In genomic region chr2:111908578-111908977, GRCh38 we compare ENCODE assay signal across 26 cellular contexts. TPM values are rescaled to one million over a fixed set of nuclear protein-coding genes. Genes with fewer than 3 reads are reported as not detected.
DNase-seq lines count a peak whose midpoint lies in the region; ATAC-seq and TF ChIP-seq lines count a peak whose summit lies in the region.
"Had no signal": no experiment of that assay in that cellular context is flagged by ENCODE, and none has a peak within 500 bp of the region (broad histone marks: within the 10 kb centered on the region; RNA-seq: fewer than 3 reads in every experiment).

No MANE protein-coding gene starts in this region.

- TF ChIP-seq EP300 in esophagus muscularis mucosa (IDR thresholded peaks at IDR 0.05) = peak; percentile 9

- H2AFZ ChIP-seq in mesenchymal stem cell (ENCODE audit: low read depth, low read length) = no peak overlapping the region

- H2BK5ac ChIP-seq in mesenchymal stem cell (ENCODE audit: low read depth, low read length, poor library complexity, severe bottlenecking) = no peak overlapping the region

- H3K4ac ChIP-seq in mesenchymal stem cell (ENCODE audit: low read depth in 1 of 2, low read length in 2 of 2) = no peak overlapping the region

- H3K4me2 ChIP-seq in mesenchymal stem cell (ENCODE audit: low read length, poor library complexity, severe bottlenecking) = no peak overlapping the region

- H3K4me1 ChIP-seq in esophagus muscularis mucosa (peaks cover 53 to 78% (median 59%) of the 10 kb centered on the region in 4 donors), mesenchymal stem cell (ENCODE audit: control insufficient read depth, insufficient read depth, low read depth, low read length) (peaks cover 15% of the 10 kb centered on the region), foreskin keratinocyte (no peaks in the 10 kb centered on the region)

- WGBS in esophagus muscularis mucosa = 63% methylated on average over 1 of the region's 1 CpG
- WGBS in mesenchymal stem cell = no CpG with 5 or more reads among the region's 1 CpG

- no peak overlapping the region for H3K9ac ChIP-seq in mesenchymal stem cell (ENCODE audit: low read length)

- H3K27me3 ChIP-seq in WERI-Rb-1 (ENCODE audit: insufficient read depth, low read depth, severe bottlenecking) (no peaks in the 10 kb centered on the region), esophagus muscularis mucosa (no peaks in the 10 kb centered on the region), mesenchymal stem cell (ENCODE audit: control insufficient read depth in 1 of 2, insufficient read depth in 1 of 2, low read length in 2 of 2) (peaks cover 0 to 4% of the 10 kb centered on the region in 2 experiments), foreskin keratinocyte (peaks cover 85% of the 10 kb centered on the region)
- H3K27me3 ChIP-seq: MG63, pancreas had no signal

- TF ChIP-seq CTCF in WERI-Rb-1 (IDR thresholded peaks at IDR 0.05; ENCODE audit: low read depth, low read length) (no peak), esophagus muscularis mucosa (IDR thresholded peaks at IDR 0.05) (no peak), foreskin keratinocyte (conservative IDR thresholded peaks at IDR 0.05) (no peak)

- H3K23ac ChIP-seq in mesenchymal stem cell (ENCODE audit: low read length in 2 of 2) = no peak overlapping the region

- H3K4me3 ChIP-seq in WERI-Rb-1 (ENCODE audit: low read depth, low read length) (no peak overlapping the region), esophagus muscularis mucosa (no peak overlapping the region), mesenchymal stem cell (ENCODE audit: insufficient read depth in 1 of 2, low read depth in 1 of 2, low read length in 2 of 2) (no peak overlapping the region)
- H3K4me3 ChIP-seq: HAP-1, K562, MG63, pancreas had no signal

- H2BK15ac ChIP-seq in mesenchymal stem cell (ENCODE audit: low read depth, poor library complexity, severe bottlenecking) = no peak overlapping the region

- H3K27ac ChIP-seq in WERI-Rb-1 (0 out of 2 replicates have a peak overlapping the region, but pooled peaks have one; percentile 3), esophagus muscularis mucosa (replicated peaks in 1 of 4) (peak overlapping the region in 3 of 4 donors; percentile 47 to 49 (median 48)), mesenchymal stem cell (ENCODE audit: low read length, poor library complexity, severe bottlenecking) (peak overlapping the region; percentile 62), substantia nigra (ENCODE audit: low read depth, low read length, poor library complexity, severe bottlenecking) (peak overlapping the region; percentile 17), foreskin keratinocyte (no peak overlapping the region)
- H3K27ac ChIP-seq: pancreas had no signal

- H3K9me3 ChIP-seq in WERI-Rb-1 (ENCODE audit: severe bottlenecking) (no peaks in the 10 kb centered on the region), esophagus muscularis mucosa (no peaks in the 10 kb centered on the region), mesenchymal stem cell (ENCODE audit: control insufficient read depth, low read length) (no peaks in the 10 kb centered on the region)
- H3K9me3 ChIP-seq: HAP-1, MG63, pancreas had no signal

- no peak overlapping the region for H2AK5ac ChIP-seq in mesenchymal stem cell (ENCODE audit: low read length, severe bottlenecking)

- no peak for TF ChIP-seq POLR2A in esophagus muscularis mucosa (IDR thresholded peaks at IDR 0.05; ENCODE audit: low read depth)

- H3K79me1 ChIP-seq in mesenchymal stem cell (replicated peaks; ENCODE audit: low read length, poor library complexity, severe bottlenecking) = peaks cover 15% of the 10 kb centered on the region

- ATAC-seq in HG03045 (IDR thresholded peaks at IDR 0.05; ENCODE audit: unreplicated experiment) (no peak), HG02610 (IDR thresholded peaks at IDR 0.05; ENCODE audit: unreplicated experiment) (no peak), foreskin keratinocyte (no peak)
- ATAC-seq: activated CD4-positive, CD25-positive, alpha-beta regulatory T cell treated with anti-CD3 and anti-CD28 coated beads, Interleukin-2, amount 50 U/mL, for 24 hours; K562; SK-N-SH treated with all-trans-retinoic acid at 6 μM for 48 hours had no signal

- H3K36me3 ChIP-seq in WERI-Rb-1 = no peaks in the 10 kb centered on the region
- H3K36me3 ChIP-seq in esophagus muscularis mucosa = no peaks in the 10 kb centered on the region
- H3K36me3 ChIP-seq in mesenchymal stem cell (ENCODE audit: control insufficient read depth in 1 of 2, insufficient read depth in 2 of 2, low read depth in 1 of 2, low read length in 2 of 2) = no peaks in the 10 kb centered on the region
- H3K36me3 ChIP-seq: HAP-1, MG63, pancreas had no signal

- H4K8ac ChIP-seq in mesenchymal stem cell (ENCODE audit: low read length) = no peak overlapping the region

- no peak overlapping the region for H3K18ac ChIP-seq in mesenchymal stem cell (ENCODE audit: low read depth in 1 of 2, low read length in 2 of 2)

- no peak overlapping the region for H3K14ac ChIP-seq in mesenchymal stem cell (ENCODE audit: low read length in 2 of 2)

- H2BK120ac ChIP-seq in mesenchymal stem cell (ENCODE audit: low read depth, low read length) = no peak overlapping the region

- DNase-seq in WERI-Rb-1 (no peak), esophagus muscularis mucosa (ENCODE audit: extremely low spot score) (no peak), mesenchymal stem cell (no peak), substantia nigra (lab: John Stamatoyannopoulos, UW) (no peak), NCI-H2029 treated with DMSO at 0.1 percent for 48 hours (lab: John Stamatoyannopoulos, UW) (no peak), foreskin keratinocyte (no peak)
- DNase-seq: activated CD4-positive, alpha-beta memory T cell treated with anti-CD3 and anti-CD28 coated beads, Interleukin-2, amount 10 ng/mL, durations not matched to agents 7 days and 5 days; activated gamma-delta T cell treated with Interleukin-2 at 50 U/mL for 16 hours; activated T-cell treated with anti-CD3 and anti-CD28 coated beads, Interleukin-2, amount 50 U/mL, for 1 hour; CD4-positive, alpha-beta T cell; foreskin fibroblast; hypothalamus; mammary epithelial cell; MG63; naive B cell; NCI-H146; NCI-H526; pancreas; RPMI8226; T1000 had no signal

- intact Hi-C loops in esophagus muscularis mucosa (cut with DNase I) = no loop called here

- H2BK12ac ChIP-seq in mesenchymal stem cell (ENCODE audit: low read length in 2 of 2) = no peak overlapping the region

- H4K91ac ChIP-seq in mesenchymal stem cell (ENCODE audit: low read length) = no peak overlapping the region

RNA-seq across cellular contexts. Expression of gene MERTK, which starts 10.2 kb away (rescaled TPM):
- 10 to 100 TPM; 19.9 to 31.0 (median 22.3) TPM for total RNA-seq in esophagus muscularis mucosa
- polyA plus RNA-seq in mesenchymal stem cell (2013, experiment 1 of 2) = 2.6 TPM
- polyA plus RNA-seq in mesenchymal stem cell (2013, experiment 2 of 2) = 2.7 TPM
- 0.07 TPM in 1 of 2 replicates, not detected in the other for total RNA-seq in foreskin keratinocyte
- polyA plus RNA-seq in foreskin keratinocyte = 0.02 TPM in 1 of 2 replicates, not detected in the other

RNA-seq across cellular contexts. Expression of gene ANAPC1, which starts 24.6 kb away (rescaled TPM):
- total RNA-seq in esophagus muscularis mucosa (10 to 100 TPM; 27.7 to 45.7 (median 39.7) TPM), foreskin keratinocyte (56.8 and 69.2 TPM in 2 replicates)
- 11.0 TPM for polyA plus RNA-seq in mesenchymal stem cell (2013, experiment 1 of 2)
- polyA plus RNA-seq in mesenchymal stem cell (2013, experiment 2 of 2) = 9.5 TPM
- polyA plus RNA-seq in foreskin keratinocyte = 8.5 and 9.7 TPM in 2 replicates

Comparison
In these comparisons a context has a peak if more than half of its experiments do, and no peak if none do; other contexts are left out.
1. RNA of gene MERTK, which starts 10.2 kb away (total RNA-seq): 19.9 to 31.0 TPM in esophagus muscularis mucosa; 0.07 TPM in foreskin keratinocyte; every median in the first group is over 10 times any median in the second.